In genomic region chr17:7511108-7511507, GRCh38 we compare ENCODE assay signal across 18 cellular contexts. TPM values are rescaled to one million over a fixed set of nuclear protein-coding genes. Genes with fewer than 3 reads are reported as not detected.
DNase-seq lines count a peak whose midpoint lies in the region; ATAC-seq and FAIRE-seq lines count a peak whose summit lies in the region.
"Had no signal": no experiment of that assay in that cellular context is flagged by ENCODE, and none has a peak within 500 bp of the region (broad histone marks: within the 10 kb centered on the region; RNA-seq: fewer than 3 reads in every experiment).

No MANE protein-coding gene starts in this region.

- peak overlapping the region; percentile 40 for H3K27ac Mint-ChIP-seq in activated naive CD8-positive, alpha-beta T cell treated with anti-CD3 and anti-CD28 coated beads, Interleukin-2, amount 50 U/mL, for 24 hours
- peak overlapping the region in 4 of 6 donors; percentile 39 to 75 (median 54) for H3K27ac Mint-ChIP-seq in naive B cell

- H3K4me1 Mint-ChIP-seq in activated naive CD8-positive, alpha-beta T cell treated with anti-CD3 and anti-CD28 coated beads, Interleukin-2, amount 50 U/mL, for 24 hours: no peaks in the 10 kb centered on the region
- no peaks in the 10 kb centered on the region for H3K4me1 Mint-ChIP-seq in naive B cell

- FAIRE-seq in HTR-8/SVneo (lab: Jason Lieb, UNC): peak; percentile 68
- FAIRE-seq: kidney had no signal

- no peak overlapping the region for H3K4me3 Mint-ChIP-seq in activated naive CD8-positive, alpha-beta T cell treated with anti-CD3 and anti-CD28 coated beads, Interleukin-2, amount 50 U/mL, for 24 hours
- H3K4me3 Mint-ChIP-seq in naive B cell: peak overlapping the region in 1 of 8 donors; percentile 12
- H3K4me3 Mint-ChIP-seq: activated CD4-positive, alpha-beta memory T cell treated with anti-CD3 and anti-CD28 coated beads for 36 hours; activated T-cell treated with anti-CD3 and anti-CD28 coated beads, Interleukin-2, amount 50 U/mL, for 4 hours had no signal

- peaks cover 70% of the 10 kb centered on the region for H3K36me3 Mint-ChIP-seq in activated naive CD8-positive, alpha-beta T cell treated with anti-CD3 and anti-CD28 coated beads, Interleukin-2, amount 50 U/mL, for 24 hours (ENCODE audit: low read depth)
- peaks cover 13 to 33% of the 10 kb centered on the region in 2 donors for H3K36me3 Mint-ChIP-seq in naive B cell

- no peak for DNase-seq in HTR-8/SVneo (ENCODE audit: insufficient read length, low spot score)
- DNase-seq in activated naive CD8-positive, alpha-beta T cell treated with anti-CD3 and anti-CD28 coated beads, Interleukin-2, amount 50 U/mL, for 24 hours: no peak
- DNase-seq in naive B cell: no peak
- DNase-seq in stimulated activated CD4-positive, alpha-beta T cell treated with anti-CD3 and anti-CD28 coated beads, Interleukin-4, amount 100 ng/mL, for 1 hour: no peak
- DNase-seq in activated gamma-delta T cell (lab: John Stamatoyannopoulos, UW): no peak
- DNase-seq: activated CD4-positive, alpha-beta memory T cell treated with anti-CD3 and anti-CD28 coated beads for 36 hours; activated T-cell treated with anti-CD3 and anti-CD28 coated beads, Interleukin-2, amount 50 U/mL, for 4 hours; amniotic stem cell; cerebellar nuclear complex; kidney; naive thymus-derived CD8-positive, alpha-beta T cell; NCI-H146; NCI-H2227 treated with DMSO at 0.1 percent for 48 hours; PC-9; stimulated activated CD4-positive, alpha-beta T cell treated with anti-CD3 and anti-CD28 coated beads, Interleukin-4, amount 100 ng/mL, for 4 hours; substantia nigra had no signal

- no peaks in the 10 kb centered on the region for H3K27me3 Mint-ChIP-seq in activated naive CD8-positive, alpha-beta T cell treated with anti-CD3 and anti-CD28 coated beads, Interleukin-2, amount 50 U/mL, for 24 hours
- no peaks in the 10 kb centered on the region for H3K27me3 Mint-ChIP-seq in naive B cell
- H3K27me3 Mint-ChIP-seq: activated CD4-positive, alpha-beta memory T cell treated with anti-CD3 and anti-CD28 coated beads for 36 hours; naive thymus-derived CD8-positive, alpha-beta T cell had no signal

- no peak for ATAC-seq in activated naive CD8-positive, alpha-beta T cell treated with anti-CD3 and anti-CD28 coated beads, Interleukin-2, amount 50 U/mL, for 24 hours
- ATAC-seq in naive B cell (ENCODE audit: low read depth in 2 of 2) (no peak), HG02759 (IDR thresholded peaks at IDR 0.05; ENCODE audit: unreplicated experiment) (no peak)
- ATAC-seq: activated T-cell treated with anti-CD3 and anti-CD28 coated beads, Interleukin-2, amount 50 U/mL, for 4 hours; naive thymus-derived CD8-positive, alpha-beta T cell had no signal

- no peaks in the 10 kb centered on the region for H3K9me3 Mint-ChIP-seq in activated naive CD8-positive, alpha-beta T cell treated with anti-CD3 and anti-CD28 coated beads, Interleukin-2, amount 50 U/mL, for 24 hours
- H3K9me3 Mint-ChIP-seq in naive B cell: no peaks in the 10 kb centered on the region
- H3K9me3 Mint-ChIP-seq: activated CD4-positive, alpha-beta memory T cell treated with anti-CD3 and anti-CD28 coated beads for 36 hours; activated T-cell treated with anti-CD3 and anti-CD28 coated beads, Interleukin-2, amount 50 U/mL, for 4 hours; naive thymus-derived CD8-positive, alpha-beta T cell had no signal

RNA-seq across cellular contexts. Expression of gene POLR2A, which starts 26.9 kb away (rescaled TPM):
- 10 to 100 TPM; 13.6 to 88.9 (median 47.1) TPM for polyA plus RNA-seq in naive B cell (ENCODE audit: low read depth in 6 of 6)

RNA-seq across cellular contexts. Expression of gene SLC35G6, which starts 29.9 kb away (rescaled TPM):
- under 1 TPM in 2 of 6 donors, not detected in 4; 0.14 to 0.39 TPM for polyA plus RNA-seq in naive B cell (ENCODE audit: low read depth in 6 of 6)
- polyA plus RNA-seq: naive thymus-derived CD8-positive, alpha-beta T cell; smooth muscle cell had no signal

RNA-seq across cellular contexts. Expression of gene ZBTB4, which starts 31.7 kb away (rescaled TPM):
- 10 to 100 TPM in 4 of 6 donors, 1 to 10 TPM in 2; 5.3 to 19.2 (median 10.5) TPM for polyA plus RNA-seq in naive B cell (ENCODE audit: low read depth in 6 of 6)

RNA-seq across cellular contexts. Expression of gene TNFSF12, which starts 37.8 kb away (rescaled TPM):
- polyA plus RNA-seq in naive B cell (ENCODE audit: low read depth in 6 of 6): 10 to 100 TPM; 21.6 to 33.3 (median 28.0) TPM

RNA-seq across cellular contexts. Expression of gene TNFSF13, which starts 47.4 kb away (rescaled TPM):
- 10 to 100 TPM; 32.2 to 43.1 (median 38.5) TPM for polyA plus RNA-seq in naive B cell (ENCODE audit: low read depth in 6 of 6)
